8 cellular contexts compared by ENCODE assay signal in the genomic region with DNA sequence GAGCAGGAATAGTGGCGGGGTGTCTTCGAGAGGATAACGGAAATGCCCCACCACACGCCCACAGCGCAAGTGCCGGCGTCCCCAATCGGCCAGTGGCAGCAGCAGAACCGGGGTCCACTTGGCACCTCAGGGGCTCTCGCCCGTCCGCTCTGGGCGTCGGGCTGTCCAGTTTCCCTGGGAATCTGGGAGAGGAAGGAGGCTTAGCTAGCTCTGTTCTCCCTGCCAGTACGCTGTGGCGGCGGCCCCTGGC. TPM values are rescaled to one million over a fixed set of nuclear protein-coding genes. Genes with fewer than 3 reads are reported as not detected.
A peak's percentile ranks its signal among the peaks of the same experiment; 100 is the strongest.
DNase-seq lines count a peak whose midpoint lies in the region; ATAC-seq and TF ChIP-seq lines count a peak whose summit lies in the region.

No MANE protein-coding gene starts in this region.

- DNase-seq in CD1c-positive myeloid dendritic cell (ENCODE audit: extremely low spot score) = peak; percentile 15
- DNase-seq in activated effector memory CD4-positive, alpha-beta T cell treated with anti-CD3 and anti-CD28 coated beads, Interleukin-2, amount 50 U/mL, for 16 hours = peak; percentile 67
- DNase-seq in glutamatergic neuron = no peak
- peak; percentile 86 for DNase-seq in posterior vena cava (ENCODE audit: low spot score)
- no peak for DNase-seq in NCI-H524 (lab: John Stamatoyannopoulos, UW)
- DNase-seq in NCI-H1417 treated with DMSO at 0.1 percent for 48 hours (lab: John Stamatoyannopoulos, UW) = no peak

- peak overlapping the region; percentile 88 for H3K4me3 Mint-ChIP-seq in glutamatergic neuron (ENCODE audit: unreplicated experiment)

- peaks cover 21% of the 10 kb centered on the region for H3K4me1 Mint-ChIP-seq in glutamatergic neuron (ENCODE audit: low read depth, unreplicated experiment)

- ATAC-seq in GM19455 (IDR thresholded peaks at IDR 0.05; ENCODE audit: unreplicated experiment) (peak; percentile 21), HG03571 (IDR thresholded peaks at IDR 0.05; ENCODE audit: unreplicated experiment) (peak; percentile 20)

- intact Hi-C loops in posterior vena cava (cut with DNase I) = no loop called here

- peaks cover 6% of the 10 kb centered on the region for H3K27me3 Mint-ChIP-seq in glutamatergic neuron (ENCODE audit: unreplicated experiment)

- peaks cover 10% of the 10 kb centered on the region for H3K9me3 Mint-ChIP-seq in glutamatergic neuron (ENCODE audit: unreplicated experiment)

- TF ChIP-seq CTCF in glutamatergic neuron (IDR thresholded peaks at IDR 0.05; ENCODE audit: partially characterized antibody, unreplicated experiment) = no peak

- H3K27ac Mint-ChIP-seq in glutamatergic neuron (ENCODE audit: unreplicated experiment) = peak overlapping the region; percentile 91

- H3K36me3 Mint-ChIP-seq in glutamatergic neuron (ENCODE audit: unreplicated experiment) = no peaks in the 10 kb centered on the region

RNA-seq across cellular contexts. Expression of a gene that starts 53.7 kb away (rescaled TPM):
- total RNA-seq in glutamatergic neuron (ENCODE audit: unreplicated experiment) (not detected), posterior vena cava (not detected)

Comparison
In these comparisons a context has a peak if more than half of its experiments do, and no peak if none do; other contexts are left out.
1. DNase-seq: peak in CD1c-positive myeloid dendritic cell (single experiment), activated effector memory CD4-positive, alpha-beta T cell treated with anti-CD3 and anti-CD28 coated beads, Interleukin-2, amount 50 U/mL, for 16 hours (single experiment) and posterior vena cava (single experiment); none in glutamatergic neuron (single experiment), NCI-H524 (0 of 2) and NCI-H1417 treated with DMSO at 0.1 percent for 48 hours (single experiment).